13 cellular contexts compared by ENCODE assay signal in the genomic region with DNA sequence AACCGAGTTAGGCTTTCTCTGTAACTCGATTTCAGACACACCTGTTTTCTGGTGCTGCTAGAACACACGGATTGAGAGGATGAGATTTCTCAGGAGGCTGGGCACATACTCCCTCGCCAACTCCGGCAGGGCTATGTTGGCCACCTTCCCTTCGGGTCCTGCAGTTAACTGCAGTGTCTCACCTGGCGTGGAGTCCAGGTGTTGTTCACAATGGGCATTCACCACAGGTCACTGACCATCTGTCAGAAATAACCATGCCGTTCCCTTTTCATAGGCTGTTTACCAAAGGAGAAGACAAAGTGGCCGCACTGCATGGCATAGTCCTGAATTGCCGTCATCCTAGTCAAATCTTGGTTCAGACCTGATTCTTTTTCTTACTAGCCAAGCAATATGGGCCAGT. TPM values are rescaled to one million over a fixed set of nuclear protein-coding genes. Genes with fewer than 3 reads are reported as not detected.
DNase-seq lines count a peak whose midpoint lies in the region; TF ChIP-seq lines count a peak whose summit lies in the region.
"Had no signal": no experiment of that assay in that cellular context is flagged by ENCODE, and none has a peak within 500 bp of the region (broad histone marks: within the 10 kb centered on the region; RNA-seq: fewer than 3 reads in every experiment).

No MANE protein-coding gene starts in this region.

- intact Hi-C loops in sigmoid colon (cut with DNase I), result no loop called here

- peaks cover 10 to 43% (median 18%) of the 10 kb centered on the region in 3 donors for H3K27me3 ChIP-seq in sigmoid colon

- H3K4me3 ChIP-seq in sigmoid colon, result no peak overlapping the region

- TF ChIP-seq EP300 in sigmoid colon (IDR thresholded peaks at IDR 0.05), result no peak

- TF ChIP-seq CTCF in sigmoid colon (IDR thresholded peaks at IDR 0.05), result no peak

- DNase-seq in NCI-H146 treated with DMSO at 0.1 percent for 48 hours (lab: John Stamatoyannopoulos, UW; ENCODE audit: unreplicated experiment) (peak; percentile 96), NCI-H748 treated with DMSO at 0.1 percent for 48 hours (lab: John Stamatoyannopoulos, UW) (peak; percentile 22), islet precursor cell (peak; percentile 51), sigmoid colon (peak; percentile 24), nucleus accumbens (lab: John Stamatoyannopoulos, UW) (no peak), dermis blood vessel endothelial cell (no peak), GM19240 (ENCODE audit: insufficient read length, low spot score) (no peak)
- DNase-seq: Caco-2, NCI-H1105, NCI-H1930, NCI-H510A, OCI-M1, RPMI8226 had no signal

- H3K27ac ChIP-seq in sigmoid colon, result no peak overlapping the region

- no peaks in the 10 kb centered on the region for H3K9me3 ChIP-seq in sigmoid colon
- H3K9me3 ChIP-seq: Caco-2 had no signal

- WGBS in sigmoid colon, 2 donors, result 59 to 87% methylated on average over 10 of the region's 10 CpGs

- no peaks in the 10 kb centered on the region for H3K36me3 ChIP-seq in sigmoid colon

- TF ChIP-seq POLR2A in sigmoid colon (IDR thresholded peaks at IDR 0.05), result no peak

- H3K4me1 ChIP-seq in sigmoid colon, result peaks cover 0 to 12% (median 11%) of the 10 kb centered on the region in 4 donors

RNA-seq across cellular contexts. Expression of a gene that starts 5.5 kb away (rescaled TPM):
- total RNA-seq in sigmoid colon (under 1 TPM in 2 of 4 donors, not detected in 2; 0.14 to 0.83 TPM), dermis blood vessel endothelial cell (0.09 TPM in 1 of 2 replicates, not detected in the other)
- under 1 TPM in 1 of 3 donors, not detected in 2; 0.36 TPM for polyA plus RNA-seq in sigmoid colon

RNA-seq across cellular contexts. Expression of a gene that starts 34.6 kb away (rescaled TPM):
- total RNA-seq in sigmoid colon, result 10 to 100 TPM; 33.6 to 59.3 (median 48.0) TPM
- 10 to 100 TPM; 43.8 to 61.0 (median 46.0) TPM for polyA plus RNA-seq in sigmoid colon
- 58.5 and 73.9 TPM in 2 replicates for total RNA-seq in dermis blood vessel endothelial cell

Comparison
In these comparisons a context has a peak if more than half of its experiments do, and no peak if none do; other contexts are left out.
1. DNase-seq: peak in NCI-H146 treated with DMSO at 0.1 percent for 48 hours (single experiment), NCI-H748 treated with DMSO at 0.1 percent for 48 hours (single experiment), islet precursor cell (single experiment) and sigmoid colon (single experiment); none in nucleus accumbens (0 of 56), dermis blood vessel endothelial cell (single experiment) and GM19240 (single experiment).